ENCODE assay signal across 9 cellular contexts in genomic region chr19:4060621-4061177, GRCh38. TPM values are rescaled to one million over a fixed set of nuclear protein-coding genes. Genes with fewer than 3 reads are reported as not detected.
DNase-seq lines count a peak whose midpoint lies in the region; ATAC-seq, FAIRE-seq and TF ChIP-seq lines count a peak whose summit lies in the region.
"Had no signal": no experiment of that assay in that cellular context is flagged by ENCODE, and none has a peak within 500 bp of the region (broad histone marks: within the 10 kb centered on the region; RNA-seq: fewer than 3 reads in every experiment).

No MANE protein-coding gene starts in this region.

- no peak for ATAC-seq in stimulated activated naive CD8-positive, alpha-beta T cell treated with anti-CD3 and anti-CD28 coated beads, Interleukin-15, amount 100 ng/mL, for 72 hours

- DNase-seq in HFFc6, result no peak
- DNase-seq in activated naive CD8-positive, alpha-beta T cell treated with anti-CD3 and anti-CD28 coated beads for 36 hours, result no peak
- no peak for DNase-seq in kidney
- DNase-seq in stimulated activated naive CD8-positive, alpha-beta T cell treated with anti-CD3 and anti-CD28 coated beads, Interleukin-15, amount 100 ng/mL, for 72 hours, result no peak
- no peak for DNase-seq in AML-193 (lab: John Stamatoyannopoulos, UW)
- DNase-seq in pons (ENCODE audit: low spot score), result no peak
- DNase-seq in ACHN, result no peak
- DNase-seq in SKM-1 (lab: John Stamatoyannopoulos, UW; ENCODE audit: unreplicated experiment), result no peak
- DNase-seq: NCI-H2029 treated with DMSO at 0.1 percent for 48 hours had no signal

- H3K4me1 Mint-ChIP-seq in HFFc6 (ENCODE audit: low read depth), result peaks cover 16% of the 10 kb centered on the region
- H3K4me1 Mint-ChIP-seq in activated naive CD8-positive, alpha-beta T cell treated with anti-CD3 and anti-CD28 coated beads for 36 hours, result peaks cover 28% of the 10 kb centered on the region
- H3K4me1 Mint-ChIP-seq in stimulated activated naive CD8-positive, alpha-beta T cell treated with anti-CD3 and anti-CD28 coated beads, Interleukin-15, amount 100 ng/mL, for 72 hours, result peaks cover 75% of the 10 kb centered on the region

- H3K4me1 ChIP-seq in kidney (ENCODE audit: control insufficient read depth in 1 of 2, insufficient read depth in 1 of 2, low read depth in 1 of 2, low read length in 2 of 2), result peaks cover 22 to 47% of the 10 kb centered on the region in 2 donors

- FAIRE-seq in kidney (lab: Jason Lieb, UNC), result no peak

- H3K4me3 ChIP-seq in kidney (ENCODE audit: low read length in 2 of 2), result peak overlapping the region; percentile 34 to 58

- no peaks in the 10 kb centered on the region for H3K9me3 ChIP-seq in kidney (ENCODE audit: control insufficient read depth in 1 of 2, low read length in 2 of 2)

- no peaks in the 10 kb centered on the region for H3K36me3 ChIP-seq in kidney (ENCODE audit: control insufficient read depth in 1 of 2, insufficient read depth in 2 of 2, low read length in 2 of 2)

- in situ Hi-C loops in ACHN (cut with HindIII; ENCODE audit: low pct_ligation_motif_present, low pct_unique_long_range_greater_than_20kb, low sequenced_read_pairs), result no loop called here

- peak overlapping the region; percentile 92 to 94 for H3K27ac ChIP-seq in kidney (ENCODE audit: low read depth in 2 of 2, low read length in 2 of 2)

- no peak for TF ChIP-seq CTCF in HFFc6 (IDR thresholded peaks at IDR 0.05)
- TF ChIP-seq CTCF in kidney (IDR thresholded peaks at IDR 0.05; ENCODE audit: borderline replicate concordance, extremely low read depth, insufficient read depth), result no peak

- peak overlapping the region; percentile 54; the same call in 1 of the 2 replicates for H3K4me3 Mint-ChIP-seq in HFFc6
- peak overlapping the region; percentile 29 for H3K4me3 Mint-ChIP-seq in activated naive CD8-positive, alpha-beta T cell treated with anti-CD3 and anti-CD28 coated beads for 36 hours
- peak overlapping the region; percentile 71 to 72 for H3K4me3 Mint-ChIP-seq in stimulated activated naive CD8-positive, alpha-beta T cell treated with anti-CD3 and anti-CD28 coated beads, Interleukin-15, amount 100 ng/mL, for 72 hours

- peaks cover 5% of the 10 kb centered on the region for H3K27me3 Mint-ChIP-seq in HFFc6 (ENCODE audit: insufficient read depth)
- no peaks in the 10 kb centered on the region for H3K27me3 Mint-ChIP-seq in activated naive CD8-positive, alpha-beta T cell treated with anti-CD3 and anti-CD28 coated beads for 36 hours
- no peaks in the 10 kb centered on the region for H3K27me3 Mint-ChIP-seq in stimulated activated naive CD8-positive, alpha-beta T cell treated with anti-CD3 and anti-CD28 coated beads, Interleukin-15, amount 100 ng/mL, for 72 hours

- intact Hi-C loops in kidney (cut with DNase I), result no loop called here

- H3K36me3 Mint-ChIP-seq in HFFc6 (ENCODE audit: low read depth), result peaks cover 14% of the 10 kb centered on the region
- H3K36me3 Mint-ChIP-seq in activated naive CD8-positive, alpha-beta T cell treated with anti-CD3 and anti-CD28 coated beads for 36 hours, result peaks cover 17% of the 10 kb centered on the region

- no peaks in the 10 kb centered on the region for H3K9me3 Mint-ChIP-seq in HFFc6
- H3K9me3 Mint-ChIP-seq in activated naive CD8-positive, alpha-beta T cell treated with anti-CD3 and anti-CD28 coated beads for 36 hours, result peaks cover 2% of the 10 kb centered on the region
- no peaks in the 10 kb centered on the region for H3K9me3 Mint-ChIP-seq in stimulated activated naive CD8-positive, alpha-beta T cell treated with anti-CD3 and anti-CD28 coated beads, Interleukin-15, amount 100 ng/mL, for 72 hours

- H3K27ac Mint-ChIP-seq in HFFc6, result peak overlapping the region; percentile 81
- peak overlapping the region; percentile 82 for H3K27ac Mint-ChIP-seq in activated naive CD8-positive, alpha-beta T cell treated with anti-CD3 and anti-CD28 coated beads for 36 hours
- peak overlapping the region; percentile 81 to 95 for H3K27ac Mint-ChIP-seq in stimulated activated naive CD8-positive, alpha-beta T cell treated with anti-CD3 and anti-CD28 coated beads, Interleukin-15, amount 100 ng/mL, for 72 hours

- H3K9ac ChIP-seq in kidney (ENCODE audit: low read length in 2 of 2), result peak overlapping the region; percentile 75 to 85

RNA-seq across cellular contexts. Expression of gene ZBTB7A, which starts 6.0 kb away (rescaled TPM):
- total RNA-seq in HFFc6 (2021; fragmentation: NEBNext Ultra II Directional; extraction: Animal tissue kit (Norgen Biotek cat#: 25700)), result 10 to 100 TPM; 40.8 to 47.6 (median 43.6) TPM
- 10 to 100 TPM; 34.9 to 35.9 TPM for total RNA-seq in activated naive CD8-positive, alpha-beta T cell treated with anti-CD3 and anti-CD28 coated beads for 36 hours
- total RNA-seq in kidney, result 53.2 TPM
- polyA plus RNA-seq in kidney (ENCODE audit: insufficient read depth, low read depth, low replicate concordance), result 8.9 TPM

RNA-seq across cellular contexts. Expression of gene PIAS4, which starts 53.2 kb away (rescaled TPM):
- 10 to 100 TPM; 20.0 to 26.0 (median 23.3) TPM for total RNA-seq in HFFc6 (2021; fragmentation: NEBNext Ultra II Directional; extraction: Animal tissue kit (Norgen Biotek cat#: 25700))
- 10 to 100 TPM; 24.0 to 26.3 TPM for total RNA-seq in activated naive CD8-positive, alpha-beta T cell treated with anti-CD3 and anti-CD28 coated beads for 36 hours
- total RNA-seq in kidney, result 25.0 TPM
- 9.8 TPM for polyA plus RNA-seq in kidney (ENCODE audit: insufficient read depth, low read depth, low replicate concordance)
